ENCODE assay signal across 1 cellular context in genomic region chr2:27369471-27370025, GRCh38.
TF ChIP-seq lines count a peak whose summit lies in the region.

No MANE protein-coding gene starts in this region.

TF ChIP-seq in K562, 482 proteins besides CTCF, POLR2A, EP300 and RAD21:
- TF ChIP-seq GATA2 (CRISPR knock-in tag; IDR thresholded peaks at IDR 0.05) (no peak), CBX3 (IDR thresholded peaks at IDR 0.05; ENCODE audit: borderline replicate concordance in 1 of 2, low read length in 2 of 2) (0 out of 3 replicates have a peak, but pooled peaks of 1 of the 2 experiments have one; percentile 1), DMBX1 (CRISPR knock-in tag; IDR thresholded peaks at IDR 0.05; ENCODE audit: borderline replicate concordance) (no peak), ZNF76 (CRISPR knock-in tag; IDR thresholded peaks at IDR 0.05; ENCODE audit: borderline replicate concordance) (no peak), TEAD4 (IDR thresholded peaks at IDR 0.05; ENCODE audit: low read length) (no peak), TEAD4 (CRISPR knock-in tag; IDR thresholded peaks at IDR 0.05; ENCODE audit: borderline replicate concordance) (peak; percentile 85; the same call in 1 of the 2 replicates), ZNF830 (CRISPR knock-in tag; IDR thresholded peaks at IDR 0.05) (no peak), CBFB (CRISPR knock-in tag; IDR thresholded peaks at IDR 0.05) (no peak), RHOXF2B (CRISPR knock-in tag; conservative IDR thresholded peaks at IDR 0.05) (no peak), E2F6 (IDR thresholded peaks at IDR 0.05; ENCODE audit: borderline replicate concordance in 1 of 2, extremely low read depth in 1 of 2, insufficient read depth in 1 of 2, insufficient read length in 1 of 2, low read depth in 1 of 2, low read length in 1 of 2, poor library complexity in 1 of 2, severe bottlenecking in 1 of 2) (peak in 1 of 2 experiments; percentile 12), ZNF699 (CRISPR knock-in tag; IDR thresholded peaks at IDR 0.05; ENCODE audit: insufficient replicate concordance) (no peak), ZC3H4 (CRISPR knock-in tag; IDR thresholded peaks at IDR 0.05; ENCODE audit: borderline replicate concordance) (peak; percentile 36; the same call in 1 of the 2 replicates), ATF3 (IDR thresholded peaks at IDR 0.05) (no peak), ATF3 (CRISPR knock-in tag; conservative IDR thresholded peaks at IDR 0.05) (0 out of 2 replicates have a peak, but pooled peaks have one; percentile 9), RFX5 (IDR thresholded peaks at IDR 0.05; ENCODE audit: low read depth, low read length) (no peak), ILF3 (IDR thresholded peaks at IDR 0.05; ENCODE audit: borderline replicate concordance) (no peak), MAFK (IDR thresholded peaks at IDR 0.05; ENCODE audit: low read length) (no peak), ARID2 (IDR thresholded peaks at IDR 0.05) (0 out of 2 replicates have a peak, but pooled peaks have one; percentile 25), DDX20 (tag; IDR thresholded peaks at IDR 0.05; ENCODE audit: low read depth) (no peak), TGIF2 (CRISPR knock-in tag; IDR thresholded peaks at IDR 0.05) (0 out of 2 replicates have a peak, but pooled peaks have one; percentile 46), KHSRP (IDR thresholded peaks at IDR 0.05) (0 out of 2 replicates have a peak, but pooled peaks have one; percentile 18), ZZZ3 (IDR thresholded peaks at IDR 0.05) (no peak), KLF10 (CRISPR knock-in tag; IDR thresholded peaks at IDR 0.05) (no peak), KAT7 (CRISPR knock-in tag; IDR thresholded peaks at IDR 0.05; ENCODE audit: borderline replicate concordance) (0 out of 2 replicates have a peak, but pooled peaks have one; percentile 66), PTRF (tag; IDR thresholded peaks at IDR 0.05) (no peak), CXXC5 (CRISPR knock-in tag; IDR thresholded peaks at IDR 0.05) (no peak), ETS2 (tag; IDR thresholded peaks at IDR 0.05; ENCODE audit: borderline replicate concordance, poor library complexity, severe bottlenecking) (no peak), HCFC1 (IDR thresholded peaks at IDR 0.05; ENCODE audit: low read depth, low read length) (no peak), WHSC1 (IDR thresholded peaks at IDR 0.05; ENCODE audit: low read length) (no peak), NCOA4 (IDR thresholded peaks at IDR 0.05; ENCODE audit: partially characterized antibody) (no peak), FOXJ3 (CRISPR knock-in tag; IDR thresholded peaks at IDR 0.05) (no peak), EP400 (IDR thresholded peaks at IDR 0.05) (no peak), ZNF561 (CRISPR knock-in tag; conservative IDR thresholded peaks at IDR 0.05) (no peak), TAF9B (IDR thresholded peaks at IDR 0.05; ENCODE audit: partially characterized antibody) (no peak)
- TF ChIP-seq, protein P1, sequence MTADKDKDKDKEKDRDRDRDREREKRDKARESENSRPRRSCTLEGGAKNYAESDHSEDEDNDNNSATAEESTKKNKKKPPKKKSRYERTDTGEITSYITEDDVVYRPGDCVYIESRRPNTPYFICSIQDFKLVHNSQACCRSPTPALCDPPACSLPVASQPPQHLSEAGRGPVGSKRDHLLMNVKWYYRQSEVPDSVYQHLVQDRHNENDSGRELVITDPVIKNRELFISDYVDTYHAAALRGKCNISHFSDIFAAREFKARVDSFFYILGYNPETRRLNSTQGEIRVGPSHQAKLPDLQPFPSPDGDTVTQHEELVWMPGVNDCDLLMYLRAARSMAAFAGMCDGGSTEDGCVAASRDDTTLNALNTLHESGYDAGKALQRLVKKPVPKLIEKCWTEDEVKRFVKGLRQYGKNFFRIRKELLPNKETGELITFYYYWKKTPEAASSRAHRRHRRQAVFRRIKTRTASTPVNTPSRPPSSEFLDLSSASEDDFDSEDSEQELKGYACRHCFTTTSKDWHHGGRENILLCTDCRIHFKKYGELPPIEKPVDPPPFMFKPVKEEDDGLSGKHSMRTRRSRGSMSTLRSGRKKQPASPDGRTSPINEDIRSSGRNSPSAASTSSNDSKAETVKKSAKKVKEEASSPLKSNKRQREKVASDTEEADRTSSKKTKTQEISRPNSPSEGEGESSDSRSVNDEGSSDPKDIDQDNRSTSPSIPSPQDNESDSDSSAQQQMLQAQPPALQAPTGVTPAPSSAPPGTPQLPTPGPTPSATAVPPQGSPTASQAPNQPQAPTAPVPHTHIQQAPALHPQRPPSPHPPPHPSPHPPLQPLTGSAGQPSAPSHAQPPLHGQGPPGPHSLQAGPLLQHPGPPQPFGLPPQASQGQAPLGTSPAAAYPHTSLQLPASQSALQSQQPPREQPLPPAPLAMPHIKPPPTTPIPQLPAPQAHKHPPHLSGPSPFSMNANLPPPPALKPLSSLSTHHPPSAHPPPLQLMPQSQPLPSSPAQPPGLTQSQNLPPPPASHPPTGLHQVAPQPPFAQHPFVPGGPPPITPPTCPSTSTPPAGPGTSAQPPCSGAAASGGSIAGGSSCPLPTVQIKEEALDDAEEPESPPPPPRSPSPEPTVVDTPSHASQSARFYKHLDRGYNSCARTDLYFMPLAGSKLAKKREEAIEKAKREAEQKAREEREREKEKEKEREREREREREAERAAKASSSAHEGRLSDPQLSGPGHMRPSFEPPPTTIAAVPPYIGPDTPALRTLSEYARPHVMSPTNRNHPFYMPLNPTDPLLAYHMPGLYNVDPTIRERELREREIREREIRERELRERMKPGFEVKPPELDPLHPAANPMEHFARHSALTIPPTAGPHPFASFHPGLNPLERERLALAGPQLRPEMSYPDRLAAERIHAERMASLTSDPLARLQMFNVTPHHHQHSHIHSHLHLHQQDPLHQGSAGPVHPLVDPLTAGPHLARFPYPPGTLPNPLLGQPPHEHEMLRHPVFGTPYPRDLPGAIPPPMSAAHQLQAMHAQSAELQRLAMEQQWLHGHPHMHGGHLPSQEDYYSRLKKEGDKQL (CRISPR knock-in tag; IDR thresholded peaks at IDR 0.05; ENCODE audit: borderline replicate concordance) = 0 out of 2 replicates have a peak, but pooled peaks have one; percentile 88
- TF ChIP-seq, protein P2, sequence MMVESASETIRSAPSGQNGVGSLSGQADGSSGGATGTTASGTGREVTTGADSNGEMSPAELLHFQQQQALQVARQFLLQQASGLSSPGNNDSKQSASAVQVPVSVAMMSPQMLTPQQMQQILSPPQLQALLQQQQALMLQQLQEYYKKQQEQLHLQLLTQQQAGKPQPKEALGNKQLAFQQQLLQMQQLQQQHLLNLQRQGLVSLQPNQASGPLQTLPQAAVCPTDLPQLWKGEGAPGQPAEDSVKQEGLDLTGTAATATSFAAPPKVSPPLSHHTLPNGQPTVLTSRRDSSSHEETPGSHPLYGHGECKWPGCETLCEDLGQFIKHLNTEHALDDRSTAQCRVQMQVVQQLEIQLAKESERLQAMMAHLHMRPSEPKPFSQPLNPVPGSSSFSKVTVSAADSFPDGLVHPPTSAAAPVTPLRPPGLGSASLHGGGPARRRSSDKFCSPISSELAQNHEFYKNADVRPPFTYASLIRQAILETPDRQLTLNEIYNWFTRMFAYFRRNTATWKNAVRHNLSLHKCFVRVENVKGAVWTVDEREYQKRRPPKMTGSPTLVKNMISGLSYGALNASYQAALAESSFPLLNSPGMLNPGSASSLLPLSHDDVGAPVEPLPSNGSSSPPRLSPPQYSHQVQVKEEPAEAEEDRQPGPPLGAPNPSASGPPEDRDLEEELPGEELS (CRISPR knock-in tag; IDR thresholded peaks at IDR 0.05; ENCODE audit: borderline replicate concordance) = no peak
- TF ChIP-seq, protein P3, sequence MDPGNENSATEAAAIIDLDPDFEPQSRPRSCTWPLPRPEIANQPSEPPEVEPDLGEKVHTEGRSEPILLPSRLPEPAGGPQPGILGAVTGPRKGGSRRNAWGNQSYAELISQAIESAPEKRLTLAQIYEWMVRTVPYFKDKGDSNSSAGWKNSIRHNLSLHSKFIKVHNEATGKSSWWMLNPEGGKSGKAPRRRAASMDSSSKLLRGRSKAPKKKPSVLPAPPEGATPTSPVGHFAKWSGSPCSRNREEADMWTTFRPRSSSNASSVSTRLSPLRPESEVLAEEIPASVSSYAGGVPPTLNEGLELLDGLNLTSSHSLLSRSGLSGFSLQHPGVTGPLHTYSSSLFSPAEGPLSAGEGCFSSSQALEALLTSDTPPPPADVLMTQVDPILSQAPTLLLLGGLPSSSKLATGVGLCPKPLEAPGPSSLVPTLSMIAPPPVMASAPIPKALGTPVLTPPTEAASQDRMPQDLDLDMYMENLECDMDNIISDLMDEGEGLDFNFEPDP (CRISPR knock-in tag; IDR thresholded peaks at IDR 0.05) = no peak
